Comparison of ENCODE assay signal across 22 cellular contexts in genomic region chr9:18911714-18912342, GRCh38.
A peak's percentile ranks its signal among the peaks of the same experiment; 100 is the strongest.
DNase-seq lines count a peak whose midpoint lies in the region; ATAC-seq and TF ChIP-seq lines count a peak whose summit lies in the region.
"Had no signal": no experiment of that assay in that cellular context is flagged by ENCODE, and none has a peak within 500 bp of the region (broad histone marks: within the 10 kb centered on the region; RNA-seq: fewer than 3 reads in every experiment).

No MANE protein-coding gene starts in this region.

- H3K27ac ChIP-seq in HUES48 (ENCODE audit: low read depth, low read length), result peak overlapping the region; percentile 9
- H3K27ac ChIP-seq: HL-60, SJSA1 had no signal

- POLR2A ChIA-PET in WTC11 (lab: Charles Lee), result no interaction called here
- POLR2A ChIA-PET in GM10248 (lab: Yijun Ruan, JAX), result no interaction called here

- peaks cover 27% of the 10 kb centered on the region for H3K4me1 Mint-ChIP-seq in WTC11
- H3K4me1 Mint-ChIP-seq: CD14-positive monocyte; CD8-positive, alpha-beta memory T cell; T-cell had no signal

- CTCF ChIA-PET in WTC11 (lab: Charles Lee), result interaction anchor here (0.6 kb wide), 1 partner anchor 304 kb away, joined by 4 read pairs; no protein-coding TSS in a partner anchor
- CTCF ChIA-PET in GM10248 (lab: Yijun Ruan, JAX), result interaction anchor here (1.2 kb wide), 1 partner anchor 21 kb away, joined by 3 read pairs; no protein-coding TSS in a partner anchor

- H3K9me3 Mint-ChIP-seq in WTC11, result peaks cover 12% of the 10 kb centered on the region
- H3K9me3 Mint-ChIP-seq: T-cell had no signal

- peak; percentile 64 for ATAC-seq in WTC11
- ATAC-seq: GM12878, HCT116, T-cell had no signal

- 0 out of 2 replicates have a peak overlapping the region, but pooled peaks have one; percentile 23 for H3K27ac Mint-ChIP-seq in WTC11
- H3K27ac Mint-ChIP-seq: CD8-positive, alpha-beta memory T cell; T-cell had no signal

- no peaks in the 10 kb centered on the region for H3K9me3 ChIP-seq in HUES48 (ENCODE audit: control insufficient read depth, insufficient read depth, low read length)
- H3K9me3 ChIP-seq: SJSA1 had no signal

- no peak for DNase-seq in WTC11 (ENCODE audit: low spot score)
- DNase-seq in iPS-NIHi11 (ENCODE audit: low spot score), result peak; percentile 50
- DNase-seq in ureter (ENCODE audit: low spot score), result peak; percentile 9
- no peak for DNase-seq in SK-N-DZ (ENCODE audit: low spot score)
- no peak for DNase-seq in GM10248 (ENCODE audit: extremely low spot score)
- no peak for DNase-seq in H4 (ENCODE audit: low spot score)
- DNase-seq: Calu3; CD8-positive, alpha-beta memory T cell; GOT3; KBM-7; MM.1S; NCI-H1694; NCI-H526 treated with DMSO at 0.1 percent for 48 hours; Right ventricle myocardium superior; RPMI8226; T-cell had no signal

- no peaks in the 10 kb centered on the region for H3K27me3 Mint-ChIP-seq in WTC11 (ENCODE audit: low read depth)

- H3K4me1 ChIP-seq in HUES48 (ENCODE audit: control insufficient read depth, insufficient read depth, low read length), result peaks cover 13% of the 10 kb centered on the region

- no peak overlapping the region for H3K4me3 ChIP-seq in HUES48 (ENCODE audit: low read depth, low read length)
- H3K4me3 ChIP-seq: GM12878, SJSA1 had no signal

- no peaks in the 10 kb centered on the region for H3K36me3 Mint-ChIP-seq in WTC11
- H3K36me3 Mint-ChIP-seq: CD14-positive monocyte; CD8-positive, alpha-beta memory T cell; T-cell had no signal

- TF ChIP-seq CTCF in WTC11 (IDR thresholded peaks at IDR 0.05) (no peak), GM10248 (IDR thresholded peaks at IDR 0.05; ENCODE audit: control extremely low read depth, extremely low read depth, low read depth, missing control alignments) (no peak)

- no peak overlapping the region for H3K9ac ChIP-seq in HUES48 (ENCODE audit: low read depth, low read length)

- no peaks in the 10 kb centered on the region for H3K36me3 ChIP-seq in HUES48 (ENCODE audit: control insufficient read depth, insufficient read depth, low read length)
- H3K36me3 ChIP-seq: SJSA1 had no signal

- no peaks in the 10 kb centered on the region for H3K27me3 ChIP-seq in HUES48 (ENCODE audit: control insufficient read depth, insufficient read depth, low read length)
- H3K27me3 ChIP-seq: SJSA1 had no signal

- no peak overlapping the region for H3K4me3 Mint-ChIP-seq in WTC11
- H3K4me3 Mint-ChIP-seq: CD14-positive monocyte; CD8-positive, alpha-beta memory T cell; T-cell had no signal

TF ChIP-seq in WTC11, 78 proteins besides CTCF, POLR2A, EP300 and RAD21:
- TF ChIP-seq NFATC4 (CRISPR knock-in tag; IDR thresholded peaks at IDR 0.05) (no peak), PRDM15 (CRISPR knock-in tag; IDR thresholded peaks at IDR 0.05) (0 out of 2 replicates have a peak, but pooled peaks have one; percentile 13)

Comparison
In these comparisons a context has a peak if more than half of its experiments do, and no peak if none do; other contexts are left out.
1. DNase-seq: peak in iPS-NIHi11 (single experiment) and ureter (single experiment); none in WTC11 (single experiment), SK-N-DZ (single experiment), GM10248 (single experiment) and H4 (single experiment).